Comparison of ENCODE assay signal across 27 cellular contexts in genomic region chr4:177175473-177175872, GRCh38.
"Had no signal": no experiment of that assay in that cellular context is flagged by ENCODE, and none has a peak within 500 bp of the region (broad histone marks: within the 10 kb centered on the region; RNA-seq: fewer than 3 reads in every experiment).

No MANE protein-coding gene starts in this region.

- H3K27ac Mint-ChIP-seq: dendritic cell treated with granulocyte-macrophage colony-stimulating factor and Interleukin-4, amounts not matched to agents 40 ng/mL and 50 ng/mL, for 4 days; effector memory CD8-positive, alpha-beta T cell; endodermal cell; naive thymus-derived CD4-positive, alpha-beta T cell had no signal

- H3K9me3 ChIP-seq: colonic mucosa, esophagus squamous epithelium, gastrocnemius medialis, lower lobe of right lung had no signal

- H3K4me1 Mint-ChIP-seq: endodermal cell; naive thymus-derived CD4-positive, alpha-beta T cell had no signal

- ATAC-seq: effector memory CD8-positive, alpha-beta T cell; esophagus mucosa; gastrocnemius medialis; heart right ventricle; left cardiac atrium; left lung; left ventricle myocardium superior; lower lobe of right lung; naive thymus-derived CD4-positive, alpha-beta T cell had no signal

- H3K4me1 ChIP-seq: colonic mucosa, esophagus squamous epithelium, gastrocnemius medialis, heart right ventricle, left lung, lower lobe of right lung had no signal

- H3K9me3 Mint-ChIP-seq: dendritic cell treated with granulocyte-macrophage colony-stimulating factor and Interleukin-4, amounts not matched to agents 40 ng/mL and 50 ng/mL, for 4 days had no signal

- H3K36me3 ChIP-seq: colonic mucosa, esophagus squamous epithelium, gastrocnemius medialis, heart right ventricle, left lung, lower lobe of right lung had no signal

- H3K27me3 ChIP-seq: colonic mucosa, esophagus squamous epithelium, gastrocnemius medialis, heart right ventricle, left lung had no signal

- H3K36me3 Mint-ChIP-seq: naive thymus-derived CD4-positive, alpha-beta T cell had no signal

- H3K27ac ChIP-seq: colonic mucosa, epithelial cell of prostate, esophagus squamous epithelium, gastrocnemius medialis, heart right ventricle, left lung, lower lobe of right lung had no signal

- FAIRE-seq: endometrium, islet of Langerhans, keratinocyte had no signal

- H3K4me3 Mint-ChIP-seq: dendritic cell treated with granulocyte-macrophage colony-stimulating factor and Interleukin-4, amounts not matched to agents 40 ng/mL and 50 ng/mL, for 4 days; effector memory CD8-positive, alpha-beta T cell; endodermal cell; naive thymus-derived CD4-positive, alpha-beta T cell had no signal

- H3K27me3 Mint-ChIP-seq: dendritic cell treated with granulocyte-macrophage colony-stimulating factor and Interleukin-4, amounts not matched to agents 40 ng/mL and 50 ng/mL, for 4 days; effector memory CD8-positive, alpha-beta T cell had no signal

- DNase-seq: colonic mucosa; cortex of kidney; effector CD8-positive, alpha-beta T cell; effector memory CD8-positive, alpha-beta T cell; endodermal cell; erythroblast; esophagus squamous epithelium; foreskin fibroblast; foreskin melanocyte; gastrocnemius medialis; glutamatergic neuron; head of caudate nucleus; heart right ventricle; hippocampal formation; left cardiac atrium; left lung; left ventricle myocardium superior; lower lobe of right lung; mesendoderm; midbrain; naive thymus-derived CD4-positive, alpha-beta T cell had no signal

- H3K4me3 ChIP-seq: colonic mucosa, esophagus squamous epithelium, gastrocnemius medialis, heart right ventricle, left lung, lower lobe of right lung had no signal
